Comparison of ENCODE assay signal across 1 cellular context in genomic region chr22:36352775-36353507, GRCh38.
TF ChIP-seq lines count a peak whose summit lies in the region.

No MANE protein-coding gene starts in this region.

TF ChIP-seq in HepG2, 621 proteins besides CTCF, POLR2A, EP300 and RAD21 (continued from another document and continues in another):
- TF ChIP-seq, protein P1, sequence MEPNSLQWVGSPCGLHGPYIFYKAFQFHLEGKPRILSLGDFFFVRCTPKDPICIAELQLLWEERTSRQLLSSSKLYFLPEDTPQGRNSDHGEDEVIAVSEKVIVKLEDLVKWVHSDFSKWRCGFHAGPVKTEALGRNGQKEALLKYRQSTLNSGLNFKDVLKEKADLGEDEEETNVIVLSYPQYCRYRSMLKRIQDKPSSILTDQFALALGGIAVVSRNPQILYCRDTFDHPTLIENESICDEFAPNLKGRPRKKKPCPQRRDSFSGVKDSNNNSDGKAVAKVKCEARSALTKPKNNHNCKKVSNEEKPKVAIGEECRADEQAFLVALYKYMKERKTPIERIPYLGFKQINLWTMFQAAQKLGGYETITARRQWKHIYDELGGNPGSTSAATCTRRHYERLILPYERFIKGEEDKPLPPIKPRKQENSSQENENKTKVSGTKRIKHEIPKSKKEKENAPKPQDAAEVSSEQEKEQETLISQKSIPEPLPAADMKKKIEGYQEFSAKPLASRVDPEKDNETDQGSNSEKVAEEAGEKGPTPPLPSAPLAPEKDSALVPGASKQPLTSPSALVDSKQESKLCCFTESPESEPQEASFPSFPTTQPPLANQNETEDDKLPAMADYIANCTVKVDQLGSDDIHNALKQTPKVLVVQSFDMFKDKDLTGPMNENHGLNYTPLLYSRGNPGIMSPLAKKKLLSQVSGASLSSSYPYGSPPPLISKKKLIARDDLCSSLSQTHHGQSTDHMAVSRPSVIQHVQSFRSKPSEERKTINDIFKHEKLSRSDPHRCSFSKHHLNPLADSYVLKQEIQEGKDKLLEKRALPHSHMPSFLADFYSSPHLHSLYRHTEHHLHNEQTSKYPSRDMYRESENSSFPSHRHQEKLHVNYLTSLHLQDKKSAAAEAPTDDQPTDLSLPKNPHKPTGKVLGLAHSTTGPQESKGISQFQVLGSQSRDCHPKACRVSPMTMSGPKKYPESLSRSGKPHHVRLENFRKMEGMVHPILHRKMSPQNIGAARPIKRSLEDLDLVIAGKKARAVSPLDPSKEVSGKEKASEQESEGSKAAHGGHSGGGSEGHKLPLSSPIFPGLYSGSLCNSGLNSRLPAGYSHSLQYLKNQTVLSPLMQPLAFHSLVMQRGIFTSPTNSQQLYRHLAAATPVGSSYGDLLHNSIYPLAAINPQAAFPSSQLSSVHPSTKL (CRISPR knock-in tag; IDR thresholded peaks at IDR 0.05), result peak; percentile 82
- TF ChIP-seq TP53 (CRISPR knock-in tag; conservative IDR thresholded peaks at IDR 0.05) (no peak), BCL6 (CRISPR knock-in tag; IDR thresholded peaks at IDR 0.05) (peak; percentile 91), ZNF513 (CRISPR knock-in tag; conservative IDR thresholded peaks at IDR 0.05) (no peak), ZNF552 (CRISPR knock-in tag; IDR thresholded peaks at IDR 0.05; ENCODE audit: borderline replicate concordance) (no peak), RORA (CRISPR knock-in tag; IDR thresholded peaks at IDR 0.05) (no peak), IKZF5 (CRISPR knock-in tag; IDR thresholded peaks at IDR 0.05) (peak; percentile 28), FOXO4 (CRISPR knock-in tag; conservative IDR thresholded peaks at IDR 0.05) (no peak), RNF219 (CRISPR knock-in tag; IDR thresholded peaks at IDR 0.05) (no peak), IKZF4 (CRISPR knock-in tag; IDR thresholded peaks at IDR 0.05; ENCODE audit: borderline replicate concordance, low read depth, not compliant biosample characterization) (peak; percentile 22), TBX2 (CRISPR knock-in tag; IDR thresholded peaks at IDR 0.05; ENCODE audit: borderline replicate concordance) (no peak), XBP1 (CRISPR knock-in tag; IDR thresholded peaks at IDR 0.05) (no peak), ZNF782 (CRISPR knock-in tag; IDR thresholded peaks at IDR 0.05; ENCODE audit: borderline replicate concordance) (no peak), REL (CRISPR knock-in tag; conservative IDR thresholded peaks at IDR 0.05) (no peak), ERF (CRISPR knock-in tag; IDR thresholded peaks at IDR 0.05) (peak; percentile 32; the same call in 1 of the 2 replicates), SRSF4 (IDR thresholded peaks at IDR 0.05; ENCODE audit: low read depth, low read length, poor library complexity, severe bottlenecking) (no peak), ZBTB21 (CRISPR knock-in tag; IDR thresholded peaks at IDR 0.05) (peak; percentile 52; the same call in 1 of the 2 replicates), ZNF777 (CRISPR knock-in tag; IDR thresholded peaks at IDR 0.05) (no peak; the same call in 1 of the 2 replicates), ELF3 (CRISPR knock-in tag; IDR thresholded peaks at IDR 0.05) (0 out of 2 replicates have a peak, but pooled peaks have one; percentile 29), ZNF800 (CRISPR knock-in tag; IDR thresholded peaks at IDR 0.05) (no peak; the same call in 1 of the 2 replicates), BATF2 (CRISPR knock-in tag; IDR thresholded peaks at IDR 0.05) (no peak), CBX5 (CRISPR knock-in tag; IDR thresholded peaks at IDR 0.05; ENCODE audit: borderline replicate concordance) (peak; percentile 47; the same call in 1 of the 2 replicates), HNRNPL (IDR thresholded peaks at IDR 0.05; ENCODE audit: low read depth, low read length) (0 out of 2 replicates have a peak, but pooled peaks have one; percentile 51), TFAP4 (IDR thresholded peaks at IDR 0.05; ENCODE audit: borderline replicate concordance, low read depth) (peak; percentile 60; the same call in 1 of the 2 replicates), SNAI1 (CRISPR knock-in tag; IDR thresholded peaks at IDR 0.05; ENCODE audit: borderline replicate concordance) (no peak), ZSCAN5A (CRISPR knock-in tag; IDR thresholded peaks at IDR 0.05; ENCODE audit: borderline replicate concordance) (no peak)
- TF ChIP-seq, protein P2, sequence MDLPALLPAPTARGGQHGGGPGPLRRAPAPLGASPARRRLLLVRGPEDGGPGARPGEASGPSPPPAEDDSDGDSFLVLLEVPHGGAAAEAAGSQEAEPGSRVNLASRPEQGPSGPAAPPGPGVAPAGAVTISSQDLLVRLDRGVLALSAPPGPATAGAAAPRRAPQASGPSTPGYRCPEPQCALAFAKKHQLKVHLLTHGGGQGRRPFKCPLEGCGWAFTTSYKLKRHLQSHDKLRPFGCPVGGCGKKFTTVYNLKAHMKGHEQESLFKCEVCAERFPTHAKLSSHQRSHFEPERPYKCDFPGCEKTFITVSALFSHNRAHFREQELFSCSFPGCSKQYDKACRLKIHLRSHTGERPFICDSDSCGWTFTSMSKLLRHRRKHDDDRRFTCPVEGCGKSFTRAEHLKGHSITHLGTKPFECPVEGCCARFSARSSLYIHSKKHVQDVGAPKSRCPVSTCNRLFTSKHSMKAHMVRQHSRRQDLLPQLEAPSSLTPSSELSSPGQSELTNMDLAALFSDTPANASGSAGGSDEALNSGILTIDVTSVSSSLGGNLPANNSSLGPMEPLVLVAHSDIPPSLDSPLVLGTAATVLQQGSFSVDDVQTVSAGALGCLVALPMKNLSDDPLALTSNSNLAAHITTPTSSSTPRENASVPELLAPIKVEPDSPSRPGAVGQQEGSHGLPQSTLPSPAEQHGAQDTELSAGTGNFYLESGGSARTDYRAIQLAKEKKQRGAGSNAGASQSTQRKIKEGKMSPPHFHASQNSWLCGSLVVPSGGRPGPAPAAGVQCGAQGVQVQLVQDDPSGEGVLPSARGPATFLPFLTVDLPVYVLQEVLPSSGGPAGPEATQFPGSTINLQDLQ (CRISPR knock-in tag; IDR thresholded peaks at IDR 0.05), result no peak
- TF ChIP-seq, protein P3, sequence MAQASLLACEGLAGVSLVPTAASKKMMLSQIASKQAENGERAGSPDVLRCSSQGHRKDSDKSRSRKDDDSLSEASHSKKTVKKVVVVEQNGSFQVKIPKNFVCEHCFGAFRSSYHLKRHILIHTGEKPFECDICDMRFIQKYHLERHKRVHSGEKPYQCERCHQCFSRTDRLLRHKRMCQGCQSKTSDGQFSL (CRISPR knock-in tag; IDR thresholded peaks at IDR 0.05), result peak; percentile 14; the same call in 1 of the 2 replicates
- TF ChIP-seq, protein P4, sequence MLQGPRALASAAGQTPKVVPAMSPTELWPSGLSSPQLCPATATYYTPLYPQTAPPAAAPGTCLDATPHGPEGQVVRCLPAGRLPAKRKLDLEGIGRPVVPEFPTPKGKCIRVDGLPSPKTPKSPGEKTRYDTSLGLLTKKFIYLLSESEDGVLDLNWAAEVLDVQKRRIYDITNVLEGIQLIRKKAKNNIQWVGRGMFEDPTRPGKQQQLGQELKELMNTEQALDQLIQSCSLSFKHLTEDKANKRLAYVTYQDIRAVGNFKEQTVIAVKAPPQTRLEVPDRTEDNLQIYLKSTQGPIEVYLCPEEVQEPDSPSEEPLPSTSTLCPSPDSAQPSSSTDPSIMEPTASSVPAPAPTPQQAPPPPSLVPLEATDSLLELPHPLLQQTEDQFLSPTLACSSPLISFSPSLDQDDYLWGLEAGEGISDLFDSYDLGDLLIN (CRISPR knock-in tag; IDR thresholded peaks at IDR 0.05; ENCODE audit: borderline replicate concordance), result no peak
- TF ChIP-seq, protein P5, sequence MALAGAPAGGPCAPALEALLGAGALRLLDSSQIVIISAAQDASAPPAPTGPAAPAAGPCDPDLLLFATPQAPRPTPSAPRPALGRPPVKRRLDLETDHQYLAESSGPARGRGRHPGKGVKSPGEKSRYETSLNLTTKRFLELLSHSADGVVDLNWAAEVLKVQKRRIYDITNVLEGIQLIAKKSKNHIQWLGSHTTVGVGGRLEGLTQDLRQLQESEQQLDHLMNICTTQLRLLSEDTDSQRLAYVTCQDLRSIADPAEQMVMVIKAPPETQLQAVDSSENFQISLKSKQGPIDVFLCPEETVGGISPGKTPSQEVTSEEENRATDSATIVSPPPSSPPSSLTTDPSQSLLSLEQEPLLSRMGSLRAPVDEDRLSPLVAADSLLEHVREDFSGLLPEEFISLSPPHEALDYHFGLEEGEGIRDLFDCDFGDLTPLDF (CRISPR knock-in tag; IDR thresholded peaks at IDR 0.05), result no peak
